Comparison of ENCODE assay signal across 20 cellular contexts in the genomic region with DNA sequence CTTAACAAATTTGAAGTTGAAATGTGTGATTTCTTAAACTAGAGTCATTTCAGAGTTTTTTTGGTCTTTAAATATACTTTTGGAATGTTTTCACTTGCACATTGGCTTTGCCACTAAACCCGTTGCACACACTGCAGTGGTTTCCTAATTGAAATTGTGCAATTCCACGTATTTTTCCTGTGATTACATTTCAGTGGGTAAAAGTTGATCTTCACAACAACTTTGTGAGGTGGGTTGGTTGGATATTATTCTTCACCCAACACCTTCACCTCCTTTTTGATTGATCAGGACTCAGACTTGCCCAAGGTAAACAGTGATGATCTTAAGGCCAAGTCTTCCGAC.
"Had no signal": no experiment of that assay in that cellular context is flagged by ENCODE, and none has a peak within 500 bp of the region (broad histone marks: within the 10 kb centered on the region; RNA-seq: fewer than 3 reads in every experiment).

No MANE protein-coding gene starts in this region.

- H3K27ac ChIP-seq: gastrocnemius medialis, heart right ventricle, suprapubic skin had no signal

- H3K36me3 ChIP-seq: gastrocnemius medialis, heart right ventricle, suprapubic skin had no signal

- H3K9me3 ChIP-seq: gastrocnemius medialis, heart right ventricle, mucosa of descending colon, suprapubic skin had no signal

- H3K27ac Mint-ChIP-seq: activated naive CD8-positive, alpha-beta T cell treated with anti-CD3 and anti-CD28 coated beads, Interleukin-2, amount 10 ng/mL, durations not matched to agents 7 days and 5 days; naive thymus-derived CD8-positive, alpha-beta T cell; type B pancreatic cell had no signal

- H3K4me2 ChIP-seq: smooth muscle cell had no signal

- H3K27me3 Mint-ChIP-seq: activated naive CD8-positive, alpha-beta T cell treated with anti-CD3 and anti-CD28 coated beads, Interleukin-2, amount 10 ng/mL, durations not matched to agents 7 days and 5 days; naive thymus-derived CD8-positive, alpha-beta T cell; type B pancreatic cell had no signal

- DNase-seq: activated CD4-positive, CD25-positive, alpha-beta regulatory T cell treated with anti-CD3 and anti-CD28 coated beads, Interleukin-2, amount 50 U/mL, for 72 hours; activated naive CD4-positive, alpha-beta T cell; activated naive CD8-positive, alpha-beta T cell treated with anti-CD3 and anti-CD28 coated beads, Interleukin-2, amount 10 ng/mL, durations not matched to agents 7 days and 5 days; activated T-cell treated with anti-CD3 and anti-CD28 coated beads for 4 hours; aorta; gastrocnemius medialis; heart right ventricle; islet precursor cell; mucosa of descending colon; naive thymus-derived CD8-positive, alpha-beta T cell; posterior cingulate gyrus; right cardiac atrium; stimulated activated CD4-positive, alpha-beta T cell treated with anti-CD3 and anti-CD28 coated beads, Interleukin-4, amount 100 ng/mL, for 4 hours; stimulated activated CD8-positive, alpha-beta memory T cell treated with anti-CD3 and anti-CD28 coated beads, Interleukin-4, amount 100 ng/mL, for 48 hours; stimulated activated naive CD8-positive, alpha-beta T cell treated with anti-CD3 and anti-CD28 coated beads, Interleukin-15, Interleukin-2, amounts not matched to agents 100 U/mL and 50 U/mL, for 24 hours; SW 1271 had no signal

- H3K4me3 ChIP-seq: gastrocnemius medialis, heart right ventricle, mucosa of descending colon, smooth muscle cell, suprapubic skin had no signal

- H3K4me3 Mint-ChIP-seq: activated naive CD8-positive, alpha-beta T cell treated with anti-CD3 and anti-CD28 coated beads, Interleukin-2, amount 10 ng/mL, durations not matched to agents 7 days and 5 days; naive thymus-derived CD8-positive, alpha-beta T cell; type B pancreatic cell had no signal

- H3K27me3 ChIP-seq: gastrocnemius medialis, heart right ventricle, suprapubic skin had no signal

- ATAC-seq: esophagus mucosa; gastrocnemius medialis; heart right ventricle; mucosa of descending colon; naive thymus-derived CD8-positive, alpha-beta T cell; right cardiac atrium; stimulated activated naive CD8-positive, alpha-beta T cell treated with anti-CD3 and anti-CD28 coated beads, Interleukin-15, Interleukin-2, amounts not matched to agents 100 U/mL and 50 U/mL, for 24 hours had no signal
